Comparison of ENCODE assay signal across 8 cellular contexts in genomic region chr2:166180951-166181812, GRCh38. TPM values are rescaled to one million over a fixed set of nuclear protein-coding genes. Genes with fewer than 3 reads are reported as not detected.
DNase-seq lines count a peak whose midpoint lies in the region; ATAC-seq, FAIRE-seq and TF ChIP-seq lines count a peak whose summit lies in the region.

No MANE protein-coding gene starts in this region.

- peak overlapping the region; percentile 38; the same call in 1 of the 2 replicates for H3K4me2 ChIP-seq in KMS-11

- H3K9me3 ChIP-seq in lung (ENCODE audit: control insufficient read depth in 2 of 2, insufficient read depth in 1 of 2, low read length in 1 of 2) (no peaks in the 10 kb centered on the region), ascending aorta (no peaks in the 10 kb centered on the region)

- no peak overlapping the region for H3K9ac ChIP-seq in KMS-11

- intact Hi-C loops in ascending aorta (cut with DNase I): no loop called here

- no peak for FAIRE-seq in RCC 7860 (lab: Jason Lieb, UNC)

- H3K27me3 ChIP-seq in KMS-11 (ENCODE audit: insufficient read depth, low read depth) (no peaks in the 10 kb centered on the region), lung (ENCODE audit: control insufficient read depth, insufficient read depth) (no peaks in the 10 kb centered on the region), ascending aorta (no peaks in the 10 kb centered on the region)

- ATAC-seq in lung (ENCODE audit: insufficient read depth, low FRiP score): peak; percentile 87

- TF ChIP-seq CTCF in KMS-11 (conservative IDR thresholded peaks at IDR 0.05; ENCODE audit: low read depth, low read length): peak; percentile 56
- no peak for TF ChIP-seq CTCF in lung (IDR thresholded peaks at IDR 0.05; ENCODE audit: control extremely low read depth, extremely low read depth)
- peak in 1 of 3 experiments; percentile 45 for TF ChIP-seq CTCF in ascending aorta (IDR thresholded peaks at IDR 0.05)

- H3K27ac ChIP-seq in KMS-11 (no peak overlapping the region), lung (ENCODE audit: low read depth in 1 of 2, low read length in 1 of 2) (no peak overlapping the region), ascending aorta (no peak overlapping the region)

- DNase-seq in stimulated activated CD4-positive, alpha-beta T cell treated with anti-CD3 and anti-CD28 coated beads, Interleukin-12 subunit alpha, Interleukin-12 subunit beta, amount 100 ng/mL, for 48 hours (ENCODE audit: low read depth in 2 of 3, low spot score in 1 of 3): peak; percentile 1 to 34 (median 3)
- DNase-seq in stimulated activated CD4-positive, alpha-beta T cell treated with anti-CD3 and anti-CD28 coated beads, Interleukin-12 subunit alpha, Interleukin-12 subunit beta, amount 100 ng/mL, for 4 hours: no peak
- DNase-seq in HCEC 1CT: peak; percentile 48
- peak; percentile 17 for DNase-seq in RCC 7860 (ENCODE audit: low spot score)
- peak; percentile 55 for DNase-seq in dedifferentiated amniotic fluid mesenchymal stem cell (ENCODE audit: extremely low spot score)
- DNase-seq in lung (ENCODE audit: low spot score): peak; percentile 55
- DNase-seq in ascending aorta (ENCODE audit: low spot score in 2 of 2): no peak

- H3K4me3 ChIP-seq in KMS-11 (IDR thresholded peaks at IDR 0.05; ENCODE audit: insufficient read depth, low read depth, low read length) (no peak overlapping the region), lung (no peak overlapping the region), ascending aorta (no peak overlapping the region)

- WGBS in lung, 2 donors: 61 to 66% methylated on average over 24 of the region's 24 CpGs

- no peaks in the 10 kb centered on the region for H3K36me3 ChIP-seq in KMS-11 (ENCODE audit: insufficient read depth)
- H3K36me3 ChIP-seq in lung (ENCODE audit: control insufficient read depth in 2 of 2, insufficient read depth in 2 of 2, low read length in 2 of 2): no peaks in the 10 kb centered on the region
- no peaks in the 10 kb centered on the region for H3K36me3 ChIP-seq in ascending aorta

- H3K79me2 ChIP-seq in KMS-11 (ENCODE audit: insufficient read depth, low read depth): no peaks in the 10 kb centered on the region

- H2AFZ ChIP-seq in KMS-11 (ENCODE audit: low read depth): peak overlapping the region; percentile 57

- no peaks in the 10 kb centered on the region for H4K20me1 ChIP-seq in KMS-11 (ENCODE audit: insufficient read depth)

- no peaks in the 10 kb centered on the region for H3K4me1 ChIP-seq in KMS-11 (ENCODE audit: low read depth, poor library complexity, severe bottlenecking)
- H3K4me1 ChIP-seq in lung (ENCODE audit: control insufficient read depth in 2 of 2, insufficient read depth in 2 of 2, low read length in 2 of 2): peaks cover 0 to 3% of the 10 kb centered on the region in 2 donors
- H3K4me1 ChIP-seq in ascending aorta: no peaks in the 10 kb centered on the region

RNA-seq across cellular contexts. Expression of gene SCN1A, which starts 53.4 kb away (rescaled TPM):
- total RNA-seq in lung: 10 to 100 TPM; 18.6 to 32.6 TPM
- polyA plus RNA-seq in lung: 10 to 100 TPM in 1 of 2 donors, 1 to 10 TPM in 1; 2.1 to 10.4 TPM
- total RNA-seq in ascending aorta: not detected

Comparison
In these comparisons a context has a peak if more than half of its experiments do, and no peak if none do; other contexts are left out.
1. DNase-seq: peak in stimulated activated CD4-positive, alpha-beta T cell treated with anti-CD3 and anti-CD28 coated beads, Interleukin-12 subunit alpha, Interleukin-12 subunit beta, amount 100 ng/mL, for 48 hours (3 of 3), HCEC 1CT (single experiment), RCC 7860 (single experiment), dedifferentiated amniotic fluid mesenchymal stem cell (single experiment) and lung (single experiment); none in stimulated activated CD4-positive, alpha-beta T cell treated with anti-CD3 and anti-CD28 coated beads, Interleukin-12 subunit alpha, Interleukin-12 subunit beta, amount 100 ng/mL, for 4 hours (single experiment) and ascending aorta (0 of 2).
2. RNA of gene SCN1A, which starts 53.4 kb away (total RNA-seq): 18.6 to 32.6 TPM in lung; not detected in ascending aorta (single experiment); every median in the first group is over 10 times any median in the second.